20 cellular contexts compared by ENCODE assay signal in the genomic region with DNA sequence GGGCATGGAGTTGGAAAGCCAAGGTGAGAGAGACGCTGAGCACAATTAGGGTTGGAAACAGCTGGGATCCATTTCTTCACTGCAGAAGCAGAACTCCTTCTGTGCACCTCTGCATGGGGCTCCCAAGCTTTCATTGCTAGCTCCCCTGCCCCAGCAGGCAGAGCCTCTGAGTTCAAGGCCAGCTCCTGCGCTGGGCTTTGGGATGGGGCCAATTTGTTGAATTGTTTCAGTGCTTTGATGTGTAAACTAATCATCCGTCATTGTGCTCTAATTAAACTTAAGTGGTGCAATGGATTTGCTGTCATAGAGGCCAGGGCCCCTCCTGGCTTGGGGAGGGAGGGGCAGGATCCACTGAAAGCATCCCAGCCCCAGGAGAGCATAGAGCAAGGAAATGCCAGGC. TPM values are rescaled to one million over a fixed set of nuclear protein-coding genes. Genes with fewer than 3 reads are reported as not detected.
A peak's percentile ranks its signal among the peaks of the same experiment; 100 is the strongest.
DNase-seq lines count a peak whose midpoint lies in the region; FAIRE-seq and TF ChIP-seq lines count a peak whose summit lies in the region.
"Had no signal": no experiment of that assay in that cellular context is flagged by ENCODE, and none has a peak within 500 bp of the region (broad histone marks: within the 10 kb centered on the region; RNA-seq: fewer than 3 reads in every experiment).

No MANE protein-coding gene starts in this region.

- WGBS in adrenal gland, 4 donors, result 33 to 38% (median 35%) methylated on average over 3 of the region's 3 CpGs

- H3K27me3 Mint-ChIP-seq in HFFc6 (ENCODE audit: insufficient read depth), result peaks cover 16% of the 10 kb centered on the region

- intact Hi-C loops in adrenal gland (cut with DNase I), result no loop called here

- H3K27ac Mint-ChIP-seq in HFFc6, result no peak overlapping the region
- H3K27ac Mint-ChIP-seq: B cell, T-helper 17 cell had no signal

- H3K36me3 Mint-ChIP-seq in HFFc6 (ENCODE audit: low read depth), result peaks cover 6% of the 10 kb centered on the region; the same call in 1 of the 2 replicates
- H3K36me3 Mint-ChIP-seq: CD14-positive monocyte had no signal

- no peaks in the 10 kb centered on the region for H3K27me3 ChIP-seq in adrenal gland

- H3K4me3 Mint-ChIP-seq in HFFc6, result no peak overlapping the region
- H3K4me3 Mint-ChIP-seq: B cell, CD14-positive monocyte, T-helper 17 cell had no signal

- H3K4me1 Mint-ChIP-seq in HFFc6 (ENCODE audit: low read depth), result no peaks in the 10 kb centered on the region
- H3K4me1 Mint-ChIP-seq: B cell, CD14-positive monocyte had no signal

- FAIRE-seq in urothelium cell line (lab: Jason Lieb, UNC), result no peak
- FAIRE-seq: A549 had no signal

- DNase-seq in NCI-H82 (lab: John Stamatoyannopoulos, UW), result peak; percentile 89
- DNase-seq in NCI-H82 treated with DMSO at 0.1 percent for 48 hours (lab: John Stamatoyannopoulos, UW; ENCODE audit: unreplicated experiment), result no peak
- peak; percentile 71 for DNase-seq in NCI-H1105 treated with DMSO at 0.1 percent for 48 hours (lab: John Stamatoyannopoulos, UW)
- DNase-seq in adrenal gland, result peak in 6 of 7 donors; percentile 49 to 63 (median 58)
- DNase-seq in urothelium cell line (ENCODE audit: low spot score), result no peak
- no peak for DNase-seq in HFFc6
- DNase-seq in SW 1271 (lab: John Stamatoyannopoulos, UW), result no peak
- DNase-seq: DMS79, KBM-7, NCI-H1092, NCI-H187, NCI-H226, NCI-H510A treated with DMSO at 0.1 percent for 48 hours, PC-9, RPMI8226, SHP77, T-helper 17 cell had no signal

- H3K9me3 ChIP-seq in adrenal gland (replicated peaks in 1 of 3), result no peaks in the 10 kb centered on the region

- peaks cover 9% of the 10 kb centered on the region for H3K9me3 Mint-ChIP-seq in HFFc6

- peaks cover 10 to 13% of the 10 kb centered on the region in 2 donors for H3K4me1 ChIP-seq in adrenal gland (replicated peaks in 1 of 2)
- H3K4me1 ChIP-seq: A549 had no signal

- no peak for TF ChIP-seq POLR2A in adrenal gland (IDR thresholded peaks at IDR 0.05)

- H3K4me3 ChIP-seq in adrenal gland, result no peak overlapping the region
- H3K4me3 ChIP-seq: A549, PC-9 had no signal

- H3K36me3 ChIP-seq in adrenal gland (replicated peaks in 1 of 2), result no peaks in the 10 kb centered on the region

- no peak overlapping the region for H3K27ac ChIP-seq in adrenal gland
- H3K27ac ChIP-seq: A549, PC-9 had no signal

- TF ChIP-seq CTCF in adrenal gland (IDR thresholded peaks at IDR 0.05), result no peak
- TF ChIP-seq CTCF in HFFc6 (IDR thresholded peaks at IDR 0.05), result no peak

RNA-seq across cellular contexts. Expression of a gene that starts 13.5 kb away (rescaled TPM):
- 100 to 1,000 TPM in 2 of 8 donors, 10 to 100 TPM in 6; 24.8 to 116 (median 40.6) TPM for total RNA-seq in adrenal gland
- 10 to 100 TPM; 18.7 to 38.6 (median 36.7) TPM for polyA plus RNA-seq in adrenal gland
- 1 to 10 TPM; 2.2 to 3.6 (median 2.9) TPM for total RNA-seq in HFFc6 (2021; fragmentation: NEBNext Ultra II Directional; extraction: Animal tissue kit (Norgen Biotek cat#: 25700))

Comparison
In these comparisons a context has a peak if more than half of its experiments do, and no peak if none do; other contexts are left out.
1. DNase-seq: peak in NCI-H82 (single experiment), NCI-H1105 treated with DMSO at 0.1 percent for 48 hours (single experiment) and adrenal gland (6 of 7); none in NCI-H82 treated with DMSO at 0.1 percent for 48 hours (single experiment), urothelium cell line (single experiment), HFFc6 (single experiment) and SW 1271 (0 of 2).
2. RNA of a gene that starts 13.5 kb away (total RNA-seq): 24.8 to 116 TPM in adrenal gland; 2.2 to 3.6 TPM in HFFc6; every median in the first group is over 4 times any median in the second.